ENCODE assay signal across 25 cellular contexts in the genomic region with DNA sequence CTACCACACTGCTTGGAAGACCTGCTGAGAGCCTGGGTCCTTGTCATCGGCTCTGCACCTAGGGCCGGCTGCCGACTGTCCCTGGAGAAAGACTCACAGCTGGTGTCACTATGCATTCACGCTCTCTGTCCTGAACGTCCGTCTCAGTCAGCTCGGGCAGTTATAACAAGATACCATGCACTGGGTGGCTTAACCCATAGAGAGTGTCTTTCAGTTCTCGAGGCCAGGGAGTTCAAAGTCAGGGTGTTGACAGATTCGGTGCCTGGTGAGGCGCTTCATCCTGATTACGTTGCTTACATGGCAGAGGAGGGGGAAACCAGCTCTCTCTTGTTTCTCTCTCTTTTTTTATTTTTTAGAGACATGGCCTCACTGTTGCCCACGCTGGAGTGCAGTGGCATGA.
"Had no signal": no experiment of that assay in that cellular context is flagged by ENCODE, and none has a peak within 500 bp of the region (broad histone marks: within the 10 kb centered on the region; RNA-seq: fewer than 3 reads in every experiment).

No MANE protein-coding gene starts in this region.

- H3K36me3 Mint-ChIP-seq: natural killer cell treated with Interleukin-12 subunit alpha and Interleukin-12 subunit beta and Interleukin-15 and Interleukin-18, amount 100 ng/mL, for 72 hours had no signal

- H3K27ac Mint-ChIP-seq: memory B cell; natural killer cell treated with Interleukin-12 subunit alpha and Interleukin-12 subunit beta and Interleukin-15 and Interleukin-18, amount 100 ng/mL, for 72 hours; stimulated activated effector memory CD8-positive, alpha-beta T cell treated with anti-CD3 and anti-CD28 coated beads, Interleukin-12 subunit alpha, Interleukin-12 subunit beta, amount 100 ng/mL, for 72 hours had no signal

- H3K9me3 Mint-ChIP-seq: immature natural killer cell; memory B cell; natural killer cell treated with Interleukin-12 subunit alpha and Interleukin-12 subunit beta and Interleukin-15 and Interleukin-18, amount 100 ng/mL, for 72 hours; neural progenitor cell; stimulated activated effector memory CD8-positive, alpha-beta T cell treated with anti-CD3 and anti-CD28 coated beads, Interleukin-12 subunit alpha, Interleukin-12 subunit beta, amount 100 ng/mL, for 72 hours had no signal

- ATAC-seq: esophagus mucosa; gastroesophageal sphincter; left lobe of liver; psoas muscle; right cardiac atrium; stimulated activated effector memory CD8-positive, alpha-beta T cell treated with anti-CD3 and anti-CD28 coated beads, Interleukin-12 subunit alpha, Interleukin-12 subunit beta, amount 100 ng/mL, for 72 hours had no signal

- H3K4me1 Mint-ChIP-seq: immature natural killer cell; memory B cell; neural progenitor cell; stimulated activated effector memory CD8-positive, alpha-beta T cell treated with anti-CD3 and anti-CD28 coated beads, Interleukin-12 subunit alpha, Interleukin-12 subunit beta, amount 100 ng/mL, for 72 hours had no signal

- H3K4me3 Mint-ChIP-seq: memory B cell; natural killer cell treated with Interleukin-12 subunit alpha and Interleukin-12 subunit beta and Interleukin-15 and Interleukin-18, amount 100 ng/mL, for 72 hours; neural progenitor cell; stimulated activated effector memory CD8-positive, alpha-beta T cell treated with anti-CD3 and anti-CD28 coated beads, Interleukin-12 subunit alpha, Interleukin-12 subunit beta, amount 100 ng/mL, for 72 hours had no signal

- DNase-seq: cortex of kidney; dorsolateral prefrontal cortex; effector CD4-positive, alpha-beta T cell; foreskin fibroblast; heart right ventricle; hippocampal formation; immature natural killer cell; islet precursor cell; kidney glomerular epithelial cell; nucleus accumbens; right cardiac atrium; sigmoid colon; stimulated activated CD4-positive, alpha-beta T cell treated with anti-CD3 and anti-CD28 coated beads, Interleukin-2, amount 100 ng/mL, for 24 hours; stimulated activated CD4-positive, alpha-beta T cell treated with anti-CD3 and anti-CD28 coated beads, Interleukin-4, amount 100 ng/mL, for 24 hours; stimulated activated naive CD4-positive, alpha-beta T cell treated with Interleukin-2 at 50 U/mL for 16 hours; stomach; thyroid gland had no signal

- H3K27me3 Mint-ChIP-seq: memory B cell; natural killer cell treated with Interleukin-12 subunit alpha and Interleukin-12 subunit beta and Interleukin-15 and Interleukin-18, amount 100 ng/mL, for 72 hours had no signal
